ENCODE assay signal across 8 cellular contexts in the genomic region with DNA sequence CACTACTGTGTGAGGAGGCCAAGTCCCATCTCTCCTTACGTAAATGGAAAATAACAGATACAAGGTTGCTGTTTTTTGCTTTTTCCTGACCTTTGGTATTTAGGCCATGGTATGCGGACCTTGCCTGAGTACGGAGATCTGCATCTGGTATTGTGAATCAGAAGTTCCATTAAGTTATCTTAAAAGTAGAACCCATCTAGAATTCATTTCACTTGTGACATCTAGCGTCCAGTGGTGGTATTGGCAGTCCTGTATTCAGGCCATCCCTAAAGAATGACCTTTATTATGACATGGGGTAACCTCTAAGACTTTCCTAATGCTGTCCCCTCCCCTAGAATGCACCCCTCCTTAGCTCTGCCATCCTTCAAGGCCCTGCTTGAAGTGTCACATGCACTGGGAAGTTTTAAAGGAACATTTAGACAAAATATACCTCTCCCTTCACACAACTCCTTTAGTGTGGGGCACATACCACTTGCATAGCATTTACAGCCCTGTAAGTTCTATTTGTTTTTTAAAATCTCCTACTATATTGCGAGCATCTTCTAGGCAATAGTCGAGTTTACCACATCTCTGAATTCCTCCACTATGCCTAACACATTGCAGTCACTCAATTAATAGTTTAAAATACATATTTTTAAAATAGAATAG. TPM values are rescaled to one million over a fixed set of nuclear protein-coding genes. Genes with fewer than 3 reads are reported as not detected.
DNase-seq lines count a peak whose midpoint lies in the region; ATAC-seq and TF ChIP-seq lines count a peak whose summit lies in the region.

No MANE protein-coding gene starts in this region.

- H3K27me3 ChIP-seq in fibroblast of lung (ENCODE audit: control insufficient read depth, insufficient read depth, low read length) (no peaks in the 10 kb centered on the region), neuronal stem cell (ENCODE audit: control insufficient read depth in 3 of 3, insufficient read depth in 3 of 3, low read depth in 1 of 3, low read length in 3 of 3) (peaks cover 0 to 7% (median 0%) of the 10 kb centered on the region in 3 experiments), thoracic aorta (replicated peaks; ENCODE audit: insufficient read depth) (no peaks in the 10 kb centered on the region)

- H3K36me3 ChIP-seq in OCI-LY7 (ENCODE audit: insufficient read depth, low read length) (peaks cover 11% of the 10 kb centered on the region), fibroblast of lung (ENCODE audit: control insufficient read depth, insufficient read depth, low read length) (no peaks in the 10 kb centered on the region), neuronal stem cell (replicated peaks in 1 of 2; ENCODE audit: control insufficient read depth in 2 of 2, insufficient read depth in 2 of 2, low read length in 2 of 2) (peaks cover 0 to 7% of the 10 kb centered on the region in 2 donors), thoracic aorta (no peaks in the 10 kb centered on the region)

- H3K79me2 ChIP-seq in OCI-LY7 (ENCODE audit: insufficient read depth, low read depth, low read length) (peaks cover 31% of the 10 kb centered on the region), fibroblast of lung (ENCODE audit: control insufficient read depth, insufficient read depth, low read length) (peaks cover 30% of the 10 kb centered on the region)

- no TSS peak for BruUV-seq in OCI-LY7 (replicated peaks; lab: Mats Ljungman, UMichigan)

- POLR2A ChIA-PET in OCI-LY7 (lab: Charles Lee): interaction anchor here (1.7 to 1.9 kb wide), 2 partner anchors 8 to 19 kb away, joined by 3 to 6 read pairs; no protein-coding TSS in a partner anchor

- H3K27ac ChIP-seq in OCI-LY7 (ENCODE audit: low read depth, low read length, poor library complexity, severe bottlenecking) (no peak overlapping the region), fibroblast of lung (ENCODE audit: insufficient read depth, low read length) (no peak overlapping the region), neuronal stem cell (replicated peaks; ENCODE audit: low read length) (no peak overlapping the region), thoracic aorta (no peak overlapping the region)

- H3K9me3 ChIP-seq in OCI-LY7 (ENCODE audit: low read length) (no peaks in the 10 kb centered on the region), fibroblast of lung (ENCODE audit: control insufficient read depth, insufficient read depth, low read depth, low read length) (no peaks in the 10 kb centered on the region), neuronal stem cell (replicated peaks in 1 of 2; ENCODE audit: control insufficient read depth in 2 of 2, insufficient read depth in 1 of 2, low read depth in 1 of 2, low read length in 2 of 2) (no peaks in the 10 kb centered on the region), thoracic aorta (no peaks in the 10 kb centered on the region)

- H2AFZ ChIP-seq in OCI-LY7 (ENCODE audit: low read length): peak overlapping the region; percentile 16; the same call in 1 of the 2 replicates
- peak overlapping the region; percentile 69 for H2AFZ ChIP-seq in fibroblast of lung (ENCODE audit: low read length)
- no peak overlapping the region for H2AFZ ChIP-seq in neuronal stem cell (ENCODE audit: low read length)

- H3K4me3 ChIP-seq in AG10803 (ENCODE audit: low read length): no peak overlapping the region
- no peak overlapping the region for H3K4me3 ChIP-seq in OCI-LY7 (ENCODE audit: low read depth, low read length, poor library complexity, severe bottlenecking)
- H3K4me3 ChIP-seq in fibroblast of lung (replicated peaks in 1 of 4; ENCODE audit: control extremely low read depth in 1 of 4, insufficient read depth in 1 of 4, low read depth in 3 of 4, low read length in 4 of 4): no peak overlapping the region
- H3K4me3 ChIP-seq in neuronal stem cell (ENCODE audit: low read length in 2 of 2): no peak overlapping the region
- H3K4me3 ChIP-seq in thoracic aorta: no peak overlapping the region

- H2BK12ac ChIP-seq in neuronal stem cell (ENCODE audit: low read length): no peak overlapping the region

- H3K4me2 ChIP-seq in OCI-LY7 (ENCODE audit: low read length): no peak overlapping the region
- H3K4me2 ChIP-seq in fibroblast of lung (ENCODE audit: extremely low read depth, insufficient read depth, low read length): peak overlapping the region; percentile 51
- no peak overlapping the region for H3K4me2 ChIP-seq in neuronal stem cell (ENCODE audit: insufficient read depth, low read length, poor library complexity, severe bottlenecking)

- no peak overlapping the region for H3K4ac ChIP-seq in neuronal stem cell (ENCODE audit: low read length)

- no peak overlapping the region for H4K8ac ChIP-seq in neuronal stem cell (ENCODE audit: low read depth, low read length)

- no peak overlapping the region for H3K23ac ChIP-seq in neuronal stem cell (ENCODE audit: low read depth, low read length, poor library complexity)

- H3K18ac ChIP-seq in neuronal stem cell (ENCODE audit: low read length): no peak overlapping the region

- H2BK120ac ChIP-seq in neuronal stem cell (ENCODE audit: low read depth, low read length): no peak overlapping the region

- ATAC-seq in GM18508 (IDR thresholded peaks at IDR 0.05; ENCODE audit: insufficient read depth, unreplicated experiment) (peak; percentile 37), HG03135 (IDR thresholded peaks at IDR 0.05; ENCODE audit: unreplicated experiment) (peak; percentile 38), thoracic aorta (ENCODE audit: insufficient number of reproducible peaks, low FRiP score, low read depth) (peak; percentile 72)

- H3K14ac ChIP-seq in neuronal stem cell (ENCODE audit: low read length): no peak overlapping the region

- H4K20me1 ChIP-seq in OCI-LY7 (ENCODE audit: insufficient read depth, low read length): peaks cover 11% of the 10 kb centered on the region; the same call in 1 of the 2 replicates
- H4K20me1 ChIP-seq in fibroblast of lung (ENCODE audit: control insufficient read depth, extremely low read depth, insufficient read depth, low read length): no peaks in the 10 kb centered on the region

- H3K9ac ChIP-seq in fibroblast of lung (ENCODE audit: insufficient read depth, low read length) (no peak overlapping the region), neuronal stem cell (ENCODE audit: low read depth, low read length, poor library complexity) (no peak overlapping the region)

- CTCF ChIA-PET in OCI-LY7 (lab: Charles Lee; ENCODE audit: unreplicated experiment): no interaction called here

- no peak overlapping the region for H2AK5ac ChIP-seq in neuronal stem cell (ENCODE audit: low read depth, low read length)

- H2BK5ac ChIP-seq in neuronal stem cell (ENCODE audit: low read length): no peak overlapping the region

- peak; percentile 77 for DNase-seq in AG10803 (ENCODE audit: low read depth)
- DNase-seq in OCI-LY7 (ENCODE audit: low spot score): peak; percentile 72
- peak; percentile 56 for DNase-seq in activated T-cell treated with anti-CD3 and anti-CD28 coated beads for 24 hours (ENCODE audit: low read depth)
- DNase-seq in fibroblast of lung (ENCODE audit: low read depth in 2 of 2): peak; percentile 63 to 71
- peak; percentile 44 for DNase-seq in neuronal stem cell (ENCODE audit: low spot score)
- no peak for DNase-seq in thoracic aorta (ENCODE audit: low spot score)

- H4K91ac ChIP-seq in neuronal stem cell (ENCODE audit: low read depth, low read length, poor library complexity): no peak overlapping the region

- H3K4me1 ChIP-seq in OCI-LY7 (ENCODE audit: insufficient read depth, low read length, poor library complexity, severe bottlenecking) (peaks cover 13% of the 10 kb centered on the region), fibroblast of lung (ENCODE audit: control insufficient read depth, extremely low read depth, insufficient read depth, low read length) (peaks cover 8% of the 10 kb centered on the region), neuronal stem cell (ENCODE audit: control insufficient read depth in 2 of 2, insufficient read depth in 1 of 2, low read depth in 1 of 2, low read length in 2 of 2) (no peaks in the 10 kb centered on the region), thoracic aorta (ENCODE audit: control insufficient read depth in 1 of 2, low read depth in 2 of 2) (peaks cover 3 to 7% of the 10 kb centered on the region in 2 donors)

- H3K9me2 ChIP-seq in OCI-LY7 (ENCODE audit: insufficient read depth, low read length): no peaks in the 10 kb centered on the region

- no peak overlapping the region for H2BK15ac ChIP-seq in neuronal stem cell (ENCODE audit: low read length)

- intact Hi-C loops in OCI-LY7 (cut with micrococcal nuclease; ENCODE audit: unreplicated experiment): loop anchor here (1.0 to 10.0 kb wide), 6 partner anchors 279 to 1803 kb away; partner anchors contain the start of genes NPM1, PANK3, RARS1 and SLIT3

- no CpG with 5 or more reads among the region's 6 CpGs for WGBS in neuronal stem cell (ENCODE audit: extremely low coverage in 2 of 2, insufficient read length in 2 of 2, insufficient replicate concordance in 1 of 2), 2 donors

- TF ChIP-seq CTCF in AG10803 (conservative IDR thresholded peaks at IDR 0.05; ENCODE audit: low read length): peak; percentile 90
- peak; percentile 89 for TF ChIP-seq CTCF in OCI-LY7 (conservative IDR thresholded peaks at IDR 0.05; ENCODE audit: low read length)
- peak; percentile 80 to 88 for TF ChIP-seq CTCF in fibroblast of lung (conservative IDR thresholded peaks at IDR 0.05 in 1 of 2, IDR thresholded peaks at IDR 0.05 in 1 of 2; ENCODE audit: low read depth in 1 of 2, low read length in 2 of 2)
- peak; percentile 78 for TF ChIP-seq CTCF in thoracic aorta (IDR thresholded peaks at IDR 0.05)

- H3K79me1 ChIP-seq in neuronal stem cell (ENCODE audit: low read depth, low read length): peaks cover 3% of the 10 kb centered on the region

RNA-seq across cellular contexts. Expression of gene SPDL1, which starts 1.9 kb away (rescaled TPM):
- total RNA-seq in OCI-LY7 (2014; rRNA removed; shearing (Covaris generic)): 27.4 and 40.4 TPM in 2 replicates
- 65.9 and 69.2 TPM in 2 replicates for total RNA-seq in OCI-LY7 (2022)
- 6.9 and 10.9 TPM in 2 replicates for total RNA-seq in fibroblast of lung
- polyA plus RNA-seq in fibroblast of lung: 24.5 and 34.4 TPM in 2 replicates
- 13.3 and 20.1 TPM in 2 replicates for polyA plus RNA-seq in fibroblast of lung (2012)
- 0.11 and 1.7 TPM in 2 replicates for polyA minus RNA-seq in fibroblast of lung (ENCODE audit: low replicate concordance)
- 39.9 TPM for polyA plus RNA-seq in neuronal stem cell (2013, experiment 1 of 2)
- polyA plus RNA-seq in neuronal stem cell (2013, experiment 2 of 2): 40.3 TPM
- total RNA-seq in thoracic aorta: 1 to 10 TPM; 1.9 to 6.8 TPM

RNA-seq across cellular contexts. Expression of gene DOCK2, which starts 55.4 kb away (rescaled TPM):
- 159 and 161 TPM in 2 replicates for total RNA-seq in OCI-LY7 (2014; rRNA removed; shearing (Covaris generic))
- total RNA-seq in OCI-LY7 (2022): 196 and 205 TPM in 2 replicates
- total RNA-seq in fibroblast of lung: 3.6 and 8.9 TPM in 2 replicates
- 1.1 and 1.3 TPM in 2 replicates for polyA plus RNA-seq in fibroblast of lung
- 1.4 and 1.6 TPM in 2 replicates for polyA plus RNA-seq in fibroblast of lung (2012)
- polyA minus RNA-seq in fibroblast of lung (ENCODE audit: low replicate concordance): 1.8 and 12.8 TPM in 2 replicates
- polyA plus RNA-seq in neuronal stem cell (2013, experiment 1 of 2): 0.36 TPM
- 0.40 TPM for polyA plus RNA-seq in neuronal stem cell (2013, experiment 2 of 2)
- 10 to 100 TPM; 32.1 to 40.3 TPM for total RNA-seq in thoracic aorta
